Comparison of ENCODE assay signal across 25 cellular contexts in the genomic region with DNA sequence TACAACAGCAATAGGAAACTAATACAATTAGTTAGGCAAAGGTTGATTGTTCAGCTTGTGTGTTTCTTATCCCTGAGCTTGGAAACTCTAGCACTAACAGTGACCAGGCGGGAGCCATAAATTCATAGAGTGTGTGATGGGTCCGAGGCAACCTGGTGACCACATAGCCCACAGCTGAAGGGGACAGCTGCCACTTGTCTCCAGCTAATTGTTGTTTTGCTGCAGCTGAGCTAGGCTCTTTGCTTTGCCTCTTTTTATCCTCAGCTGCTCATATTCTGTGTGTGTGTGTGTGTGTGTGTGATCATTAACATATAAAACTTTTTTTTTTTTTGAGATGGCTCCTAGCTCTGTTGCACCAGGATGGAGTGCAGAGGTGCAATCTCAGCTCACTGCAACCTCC.
"Had no signal": no experiment of that assay in that cellular context is flagged by ENCODE, and none has a peak within 500 bp of the region (broad histone marks: within the 10 kb centered on the region; RNA-seq: fewer than 3 reads in every experiment).

No MANE protein-coding gene starts in this region.

- H3K9ac ChIP-seq: SK-N-SH had no signal

- H3K27ac Mint-ChIP-seq: activated CD4-positive, alpha-beta memory T cell treated with anti-CD3 and anti-CD28 coated beads, Interleukin-2, amount 10 ng/mL, durations not matched to agents 7 days and 5 days; activated CD4-positive, alpha-beta T cell treated with anti-CD3 and anti-CD28 coated beads, Interleukin-2, amount 10 ng/mL, durations not matched to agents 7 days and 5 days; activated naive CD4-positive, alpha-beta T cell treated with anti-CD3 and anti-CD28 coated beads for 36 hours; activated naive CD8-positive, alpha-beta T cell treated with anti-CD3 and anti-CD28 coated beads, Interleukin-2, amount 10 ng/mL, durations not matched to agents 7 days and 5 days; activated T-helper 17 cell treated with anti-CD3 and anti-CD28 coated beads, Interleukin-2, amount 50 U/mL, for 72 hours had no signal

- DNase-seq: activated CD4-positive, alpha-beta memory T cell treated with anti-CD3 and anti-CD28 coated beads, Interleukin-2, amount 10 ng/mL, durations not matched to agents 7 days and 5 days; activated CD4-positive, alpha-beta T cell treated with anti-CD3 and anti-CD28 coated beads, Interleukin-2, amount 10 ng/mL, durations not matched to agents 7 days and 5 days; activated CD4-positive, CD25-positive, alpha-beta regulatory T cell; activated gamma-delta T cell; activated naive CD4-positive, alpha-beta T cell treated with anti-CD3 and anti-CD28 coated beads for 36 hours; activated naive CD8-positive, alpha-beta T cell treated with anti-CD3 and anti-CD28 coated beads, Interleukin-2, amount 10 ng/mL, durations not matched to agents 7 days and 5 days; activated T-cell treated with anti-CD3 and anti-CD28 coated beads for 4 hours; activated T-cell treated with anti-CD3 and anti-CD28 coated beads, Interleukin-2, amount 50 U/mL, for 48 hours; adrenal gland; anterior cingulate cortex; caudate nucleus; Kasumi-1; KBM-7; NCI-H1048; NCI-H1694; NCI-H2029; NCI-H446 treated with DMSO at 0.1 percent for 48 hours; NCI-H526 treated with DMSO at 0.1 percent for 48 hours; PC-3; SK-N-SH; T-helper 1 cell had no signal

- H3K4me3 ChIP-seq: adrenal gland, breast epithelium had no signal

- H3K9me3 Mint-ChIP-seq: activated CD4-positive, alpha-beta memory T cell treated with anti-CD3 and anti-CD28 coated beads, Interleukin-2, amount 10 ng/mL, durations not matched to agents 7 days and 5 days; activated CD4-positive, alpha-beta T cell treated with anti-CD3 and anti-CD28 coated beads, Interleukin-2, amount 10 ng/mL, durations not matched to agents 7 days and 5 days; activated naive CD4-positive, alpha-beta T cell treated with anti-CD3 and anti-CD28 coated beads for 36 hours; activated naive CD8-positive, alpha-beta T cell treated with anti-CD3 and anti-CD28 coated beads, Interleukin-2, amount 10 ng/mL, durations not matched to agents 7 days and 5 days; activated T-helper 17 cell treated with anti-CD3 and anti-CD28 coated beads, Interleukin-2, amount 50 U/mL, for 72 hours had no signal

- H3K27ac ChIP-seq: adrenal gland, breast epithelium, VCaP had no signal

- H3K36me3 ChIP-seq: adrenal gland, breast epithelium had no signal

- H3K4me1 ChIP-seq: breast epithelium had no signal

- FAIRE-seq: RCC 7860 had no signal

- H3K9me3 ChIP-seq: adrenal gland, breast epithelium, SK-N-SH had no signal

- H3K27me3 Mint-ChIP-seq: activated CD4-positive, alpha-beta memory T cell treated with anti-CD3 and anti-CD28 coated beads, Interleukin-2, amount 10 ng/mL, durations not matched to agents 7 days and 5 days; activated CD4-positive, alpha-beta T cell treated with anti-CD3 and anti-CD28 coated beads, Interleukin-2, amount 10 ng/mL, durations not matched to agents 7 days and 5 days; activated naive CD8-positive, alpha-beta T cell treated with anti-CD3 and anti-CD28 coated beads, Interleukin-2, amount 10 ng/mL, durations not matched to agents 7 days and 5 days; activated T-helper 17 cell treated with anti-CD3 and anti-CD28 coated beads, Interleukin-2, amount 50 U/mL, for 72 hours had no signal

- H3K4me2 ChIP-seq: SK-N-SH had no signal

- ATAC-seq: activated T-helper 17 cell treated with anti-CD3 and anti-CD28 coated beads, Interleukin-2, amount 50 U/mL, for 72 hours; PC-3 had no signal

- H3K4me3 Mint-ChIP-seq: activated CD4-positive, alpha-beta memory T cell treated with anti-CD3 and anti-CD28 coated beads, Interleukin-2, amount 10 ng/mL, durations not matched to agents 7 days and 5 days; activated CD4-positive, alpha-beta T cell treated with anti-CD3 and anti-CD28 coated beads, Interleukin-2, amount 10 ng/mL, durations not matched to agents 7 days and 5 days; activated naive CD4-positive, alpha-beta T cell treated with anti-CD3 and anti-CD28 coated beads for 36 hours; activated naive CD8-positive, alpha-beta T cell treated with anti-CD3 and anti-CD28 coated beads, Interleukin-2, amount 10 ng/mL, durations not matched to agents 7 days and 5 days; activated T-helper 17 cell treated with anti-CD3 and anti-CD28 coated beads, Interleukin-2, amount 50 U/mL, for 72 hours had no signal

- H3K27me3 ChIP-seq: adrenal gland had no signal
